In the genomic region with DNA sequence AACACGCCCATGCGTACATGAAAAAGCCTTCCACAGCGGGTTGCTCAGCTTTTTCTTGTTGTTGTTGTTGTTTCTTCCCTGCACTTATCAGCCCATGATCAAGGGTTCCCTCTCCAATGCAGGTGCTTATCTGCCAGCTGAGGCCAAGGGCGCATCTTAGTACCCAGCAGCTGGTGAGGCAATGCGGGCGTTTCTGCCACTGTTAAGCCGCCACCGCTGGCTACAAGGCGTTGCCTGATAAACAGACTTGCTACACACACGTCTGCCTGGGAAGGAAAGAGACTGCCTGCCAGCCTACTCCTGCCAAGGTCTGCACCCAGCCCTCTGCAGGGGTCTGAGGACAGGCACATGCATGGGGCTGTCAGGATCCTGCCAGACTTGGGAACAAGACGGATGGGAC, we compare ENCODE assay signal across 13 cellular contexts.
DNase-seq lines count a peak whose midpoint lies in the region; ATAC-seq and TF ChIP-seq lines count a peak whose summit lies in the region.
"Had no signal": no experiment of that assay in that cellular context is flagged by ENCODE, and none has a peak within 500 bp of the region (broad histone marks: within the 10 kb centered on the region; RNA-seq: fewer than 3 reads in every experiment).

No MANE protein-coding gene starts in this region.

- H3K4me3 ChIP-seq in mammary epithelial cell (replicated peaks in 1 of 3; ENCODE audit: insufficient read depth in 1 of 3, low read depth in 2 of 3, low read length in 3 of 3) (no peak overlapping the region), lung (no peak overlapping the region), thymus (ENCODE audit: low read length) (peak overlapping the region; percentile 32)
- H3K4me3 ChIP-seq: coronary artery, right atrium auricular region had no signal

- ATAC-seq in activated T-cell treated with anti-CD3 and anti-CD28 coated beads, Interleukin-2, amount 50 U/mL, for 72 hours (replicated peaks in 1 of 2), result peak; percentile 47 to 59
- ATAC-seq in lung (ENCODE audit: insufficient read depth, low FRiP score), result peak; percentile 34
- ATAC-seq: activated CD4-positive, CD25-positive, alpha-beta regulatory T cell treated with anti-CD3 and anti-CD28 coated beads, Interleukin-2, amount 50 U/mL, for 24 hours had no signal

- H3K4me1 ChIP-seq in mammary epithelial cell (ENCODE audit: insufficient read depth, low read length) (no peaks in the 10 kb centered on the region), lung (ENCODE audit: control insufficient read depth in 2 of 2, insufficient read depth in 2 of 2, low read length in 2 of 2) (no peaks in the 10 kb centered on the region), thymus (ENCODE audit: control insufficient read depth, insufficient read depth, low read length) (peaks cover 40% of the 10 kb centered on the region)
- H3K4me1 ChIP-seq: right atrium auricular region had no signal

- dilution Hi-C loops in mammary epithelial cell (cut with HindIII; ENCODE audit: low sequenced_read_pairs), result no loop called here

- no peaks in the 10 kb centered on the region for H3K79me2 ChIP-seq in mammary epithelial cell (ENCODE audit: insufficient read depth, low read length)

- DNase-seq in MCF 10A (ENCODE audit: unreplicated experiment), result peak; percentile 52
- no peak for DNase-seq in mammary epithelial cell
- peak in 1 of 2 donors; percentile 26 for DNase-seq in activated T-cell treated with anti-CD3 and anti-CD28 coated beads, Interleukin-2, amount 50 U/mL, for 72 hours
- no peak for DNase-seq in lung (ENCODE audit: low spot score)
- no peak for DNase-seq in UCSD-AML1 (lab: John Stamatoyannopoulos, UW; ENCODE audit: unreplicated experiment)
- DNase-seq in SK-N-DZ (ENCODE audit: low spot score), result no peak
- DNase-seq in DMS 273 (lab: John Stamatoyannopoulos, UW; ENCODE audit: unreplicated experiment), result no peak
- DNase-seq: IMR-90, NCI-H1105 treated with DMSO at 0.1 percent for 48 hours had no signal

- BruUV-seq in MCF 10A (replicated peaks; lab: Mats Ljungman, UMichigan) (no TSS peak), mammary epithelial cell (replicated peaks; lab: Mats Ljungman, UMichigan) (no TSS peak)

- no peak overlapping the region for H3K27ac Mint-ChIP-seq in MCF 10A (ENCODE audit: low read depth, unreplicated experiment)
- H3K27ac Mint-ChIP-seq in activated T-cell treated with anti-CD3 and anti-CD28 coated beads, Interleukin-2, amount 50 U/mL, for 72 hours, result no peak overlapping the region

- in situ Hi-C loops in mammary epithelial cell (cut with MboI; ENCODE audit: low sequenced_read_pairs in 2 of 2), result no loop called here

- H3K27ac ChIP-seq in mammary epithelial cell (ENCODE audit: insufficient read depth, low read depth, low read length), result no peak overlapping the region
- H3K27ac ChIP-seq in lung (ENCODE audit: low read depth in 1 of 2, low read length in 1 of 2), result no peak overlapping the region
- peak overlapping the region; percentile 86 for H3K27ac ChIP-seq in thymus (ENCODE audit: low read depth)
- H3K27ac ChIP-seq: coronary artery, right atrium auricular region had no signal

- H3K9me3 Mint-ChIP-seq in MCF 10A (ENCODE audit: unreplicated experiment), result peaks cover 12% of the 10 kb centered on the region
- peaks cover 6 to 8% of the 10 kb centered on the region in 2 donors for H3K9me3 Mint-ChIP-seq in activated T-cell treated with anti-CD3 and anti-CD28 coated beads, Interleukin-2, amount 50 U/mL, for 72 hours

- no peaks in the 10 kb centered on the region for H4K20me1 ChIP-seq in mammary epithelial cell (ENCODE audit: insufficient read depth, low read length)

- POLR2A ChIA-PET in MCF 10A (lab: Yijun Ruan, JAX), result interaction anchor here (0.7 to 1.2 kb wide), 6 partner anchors 21 to 267 kb away, joined by 3 to 6 read pairs (median 3); no protein-coding TSS in a partner anchor

- H3K27me3 Mint-ChIP-seq in MCF 10A (ENCODE audit: insufficient read depth, unreplicated experiment), result no peaks in the 10 kb centered on the region
- no peaks in the 10 kb centered on the region for H3K27me3 Mint-ChIP-seq in activated T-cell treated with anti-CD3 and anti-CD28 coated beads, Interleukin-2, amount 50 U/mL, for 72 hours (ENCODE audit: low read depth)

- intact Hi-C loops in MCF 10A (cut with micrococcal nuclease), result loop anchor here (2.0 kb wide), 1 partner anchor 27 kb away; no protein-coding TSS in a partner anchor
- intact Hi-C loops in mammary epithelial cell (cut with micrococcal nuclease), result no loop called here

- H3K36me3 ChIP-seq in mammary epithelial cell (ENCODE audit: insufficient read depth, low read length) (no peaks in the 10 kb centered on the region), lung (ENCODE audit: control insufficient read depth in 2 of 2, insufficient read depth in 2 of 2, low read length in 2 of 2) (no peaks in the 10 kb centered on the region), thymus (ENCODE audit: control insufficient read depth, insufficient read depth) (no peaks in the 10 kb centered on the region)
- H3K36me3 ChIP-seq: right atrium auricular region had no signal

- H3K4me3 Mint-ChIP-seq in MCF 10A (ENCODE audit: unreplicated experiment), result no peak overlapping the region
- H3K4me3 Mint-ChIP-seq in activated T-cell treated with anti-CD3 and anti-CD28 coated beads, Interleukin-2, amount 50 U/mL, for 72 hours, result peak overlapping the region; percentile 61 to 64

- H3K27me3 ChIP-seq in mammary epithelial cell (ENCODE audit: insufficient read depth, low read length) (no peaks in the 10 kb centered on the region), lung (ENCODE audit: control insufficient read depth, insufficient read depth) (no peaks in the 10 kb centered on the region), thymus (ENCODE audit: control insufficient read depth, insufficient read depth) (no peaks in the 10 kb centered on the region)
- H3K27me3 ChIP-seq: right atrium auricular region had no signal

- TF ChIP-seq CTCF in MCF 10A (IDR thresholded peaks at IDR 0.05; ENCODE audit: unreplicated experiment) (no peak), mammary epithelial cell (conservative IDR thresholded peaks at IDR 0.05 in 1 of 2, IDR thresholded peaks at IDR 0.05 in 1 of 2; ENCODE audit: extremely low read depth in 1 of 2, insufficient read depth in 1 of 2, low read depth in 1 of 2, low read length in 2 of 2) (no peak), lung (IDR thresholded peaks at IDR 0.05; ENCODE audit: control extremely low read depth, extremely low read depth) (no peak)

- 95% methylated on average over 11 of the region's 11 CpGs for WGBS in mammary epithelial cell (ENCODE audit: low coverage, missing lambda C conversion rate)
- WGBS in lung, 2 donors, result 80 to 84% methylated on average over 11 of the region's 11 CpGs
- WGBS in thymus, result 21% methylated on average over 11 of the region's 11 CpGs

- H3K9me3 ChIP-seq in mammary epithelial cell (replicated peaks; ENCODE audit: insufficient read depth, low read length) (no peaks in the 10 kb centered on the region), lung (ENCODE audit: control insufficient read depth in 2 of 2, insufficient read depth in 1 of 2, low read length in 1 of 2) (peaks cover 0 to 1% of the 10 kb centered on the region in 2 donors), thymus (ENCODE audit: control insufficient read depth) (no peaks in the 10 kb centered on the region)

- H2AFZ ChIP-seq in mammary epithelial cell (ENCODE audit: low read depth, low read length), result no peak overlapping the region

- no peak overlapping the region for H3K4me2 ChIP-seq in mammary epithelial cell (ENCODE audit: insufficient read depth, low read depth, low read length)

- CTCF ChIA-PET in MCF 10A (lab: Yijun Ruan, JAX), result no interaction called here
- CTCF ChIA-PET in mammary epithelial cell (lab: Charles Lee; ENCODE audit: low non-redundant PET), result no interaction called here

- H3K4me1 Mint-ChIP-seq in MCF 10A (ENCODE audit: insufficient read depth, unreplicated experiment), result peaks cover 6% of the 10 kb centered on the region
- H3K4me1 Mint-ChIP-seq in activated T-cell treated with anti-CD3 and anti-CD28 coated beads, Interleukin-2, amount 50 U/mL, for 72 hours (ENCODE audit: low read depth), result peaks cover 46% of the 10 kb centered on the region

- no peaks in the 10 kb centered on the region for H3K36me3 Mint-ChIP-seq in MCF 10A (ENCODE audit: insufficient read depth, unreplicated experiment)
- H3K36me3 Mint-ChIP-seq in activated T-cell treated with anti-CD3 and anti-CD28 coated beads, Interleukin-2, amount 50 U/mL, for 72 hours (ENCODE audit: insufficient read depth in 2 of 2), result peaks cover 2 to 13% of the 10 kb centered on the region in 2 donors

- H3K9ac ChIP-seq in mammary epithelial cell (ENCODE audit: insufficient read depth, low read length), result no peak overlapping the region
